24 cellular contexts compared by ENCODE assay signal in the genomic region with DNA sequence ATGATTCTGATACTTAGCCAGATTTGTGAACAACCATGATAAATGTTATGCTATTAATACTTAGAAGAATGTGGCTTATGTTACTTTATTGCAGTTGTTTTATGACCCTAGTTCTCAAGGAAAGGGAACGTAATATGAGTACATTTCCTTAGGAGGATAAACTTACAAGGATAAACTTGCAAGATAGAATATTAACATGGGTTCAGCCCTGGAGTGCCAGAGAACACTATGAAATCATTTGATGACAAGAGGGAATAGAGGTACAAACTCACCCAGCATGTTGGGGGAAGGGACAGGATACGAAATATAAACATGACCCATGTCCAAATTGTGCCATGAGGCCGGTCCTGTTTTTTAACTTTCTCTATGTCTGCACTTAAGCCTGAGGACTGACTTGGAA.
"Had no signal": no experiment of that assay in that cellular context is flagged by ENCODE, and none has a peak within 500 bp of the region (broad histone marks: within the 10 kb centered on the region; RNA-seq: fewer than 3 reads in every experiment).

No MANE protein-coding gene starts in this region.

- H3K27me3 ChIP-seq: esophagus muscularis mucosa, spleen, transverse colon had no signal

- H3K27ac Mint-ChIP-seq: dendritic cell treated with granulocyte-macrophage colony-stimulating factor and Interleukin-4, amounts not matched to agents 40 ng/mL and 50 ng/mL, for 4 days; effector memory CD8-positive, alpha-beta T cell; immature natural killer cell; naive B cell; stimulated activated naive B cell treated with anti-CD40 and anti-IgM and Interleukin-4, amounts not matched to agents 10 μg/mL and 1 μg/mL and 100 μg/mL, for 72 hours had no signal

- H3K4me3 Mint-ChIP-seq: dendritic cell treated with granulocyte-macrophage colony-stimulating factor and Interleukin-4, amounts not matched to agents 40 ng/mL and 50 ng/mL, for 4 days; effector memory CD8-positive, alpha-beta T cell; immature natural killer cell; naive B cell; nephron; stimulated activated naive B cell treated with anti-CD40 and anti-IgM and Interleukin-4, amounts not matched to agents 10 μg/mL and 1 μg/mL and 100 μg/mL, for 72 hours; stimulated activated naive CD8-positive, alpha-beta T cell treated with anti-CD3 and anti-CD28 coated beads, Interleukin-15, amount 100 ng/mL, for 72 hours had no signal

- H3K4me1 Mint-ChIP-seq: immature natural killer cell; naive B cell; stimulated activated naive B cell treated with anti-CD40 and anti-IgM and Interleukin-4, amounts not matched to agents 10 μg/mL and 1 μg/mL and 100 μg/mL, for 72 hours had no signal

- FAIRE-seq: keratinocyte had no signal

- H3K9me3 ChIP-seq: thoracic aorta, transverse colon had no signal

- H3K4me1 ChIP-seq: esophagus muscularis mucosa, spleen had no signal

- H3K9me3 Mint-ChIP-seq: dendritic cell treated with granulocyte-macrophage colony-stimulating factor and Interleukin-4, amounts not matched to agents 40 ng/mL and 50 ng/mL, for 4 days; effector memory CD8-positive, alpha-beta T cell had no signal

- H3K36me3 ChIP-seq: esophagus muscularis mucosa, spleen, thoracic aorta, transverse colon had no signal

- H3K27ac ChIP-seq: epithelial cell of prostate, esophagus muscularis mucosa, spleen, thoracic aorta, transverse colon had no signal

- H3K4me3 ChIP-seq: esophagus muscularis mucosa, lung, spleen, thoracic aorta, transverse colon had no signal

- ATAC-seq: effector memory CD8-positive, alpha-beta T cell; left ventricle myocardium superior; right cardiac atrium; stimulated activated naive B cell treated with anti-CD40 and anti-IgM and Interleukin-4, amounts not matched to agents 10 μg/mL and 1 μg/mL and 100 μg/mL, for 72 hours; stimulated activated naive CD8-positive, alpha-beta T cell treated with anti-CD3 and anti-CD28 coated beads, Interleukin-15, amount 100 ng/mL, for 72 hours had no signal

- H3K27me3 Mint-ChIP-seq: dendritic cell treated with granulocyte-macrophage colony-stimulating factor and Interleukin-4, amounts not matched to agents 40 ng/mL and 50 ng/mL, for 4 days; stimulated activated naive CD8-positive, alpha-beta T cell treated with anti-CD3 and anti-CD28 coated beads, Interleukin-15, amount 100 ng/mL, for 72 hours had no signal

- DNase-seq: cerebellar nuclear complex; effector memory CD8-positive, alpha-beta T cell; foreskin fibroblast; immature natural killer cell; left ventricle myocardium superior; mesenchymal stem cell; midbrain; naive B cell; occipital lobe; right cardiac atrium; spleen; stimulated activated CD4-positive, alpha-beta T cell treated with anti-CD3 and anti-CD28 coated beads, Interleukin-15, amount 100 ng/mL, for 24 hours; stimulated activated CD4-positive, alpha-beta T cell treated with anti-CD3 and anti-CD28 coated beads, Interleukin-1b, Interleukin-23, amount 100 ng/mL, for 48 hours; stimulated activated CD4-positive, alpha-beta T cell treated with anti-CD3 and anti-CD28 coated beads, Interleukin-4, amount 100 ng/mL, for 4 hours; stimulated activated naive B cell treated with anti-CD40 and anti-IgM and Interleukin-4, amounts not matched to agents 10 μg/mL and 1 μg/mL and 100 μg/mL, for 72 hours; stimulated activated naive CD8-positive, alpha-beta T cell treated with anti-CD3 and anti-CD28 coated beads, Interleukin-15, amount 100 ng/mL, for 72 hours; transverse colon had no signal
